In the genomic region with DNA sequence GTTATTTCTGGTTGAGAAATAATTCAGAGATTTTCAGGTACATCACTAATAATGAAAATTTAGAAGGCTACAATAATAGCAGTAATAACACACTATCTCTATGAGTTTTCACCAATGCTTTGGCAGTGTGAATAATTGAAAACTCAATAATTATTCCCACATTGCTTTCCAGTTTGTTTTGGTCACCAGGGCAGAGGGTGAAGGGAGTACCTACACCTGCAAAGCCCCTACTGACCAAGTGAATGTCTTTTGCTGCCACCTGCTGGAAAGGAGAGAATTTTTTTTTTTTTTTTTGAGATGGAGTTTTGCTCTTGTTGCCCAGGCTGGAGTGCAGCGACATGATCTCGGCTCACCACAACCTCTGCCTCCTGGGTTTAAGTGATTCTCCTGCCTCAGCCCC, we compare ENCODE assay signal across 10 cellular contexts. TPM values are rescaled to one million over a fixed set of nuclear protein-coding genes. Genes with fewer than 3 reads are reported as not detected.
DNase-seq lines count a peak whose midpoint lies in the region; ATAC-seq and TF ChIP-seq lines count a peak whose summit lies in the region.
"Had no signal": no experiment of that assay in that cellular context is flagged by ENCODE, and none has a peak within 500 bp of the region (broad histone marks: within the 10 kb centered on the region; RNA-seq: fewer than 3 reads in every experiment).

No MANE protein-coding gene starts in this region.

- DNase-seq in H7 (peak; percentile 50), OCI-M1 (lab: John Stamatoyannopoulos, UW) (peak; percentile 9), fibroblast of villous mesenchyme (ENCODE audit: low read depth) (no peak), NCI-H446 (lab: John Stamatoyannopoulos, UW) (no peak)
- no peak for DNase-seq in stimulated activated naive CD4-positive, alpha-beta T cell treated with Interleukin-2 at 50 U/mL for 16 hours (lab: John Stamatoyannopoulos, UW)
- DNase-seq in activated naive CD4-positive, alpha-beta T cell treated with anti-CD3 and anti-CD28 coated beads, Interleukin-2, amount 10 ng/mL, durations not matched to agents 7 days and 5 days, result no peak
- DNase-seq: stimulated activated CD4-positive, alpha-beta T cell treated with anti-CD3 and anti-CD28 coated beads, Interleukin-4, amount 100 ng/mL, for 24 hours had no signal

- no peak for ATAC-seq in HG03442 (IDR thresholded peaks at IDR 0.05; ENCODE audit: unreplicated experiment)

- H3K4me1 Mint-ChIP-seq in activated naive CD4-positive, alpha-beta T cell treated with anti-CD3 and anti-CD28 coated beads, Interleukin-2, amount 10 ng/mL, durations not matched to agents 7 days and 5 days, result peaks cover 7% of the 10 kb centered on the region

- no peak overlapping the region for H3K27ac ChIP-seq in BLaER1

- H3K36me3 ChIP-seq in BLaER1, result 0 out of 2 replicates have a peak, but pooled peaks cover 5% of the 10 kb centered on the region
- no peaks in the 10 kb centered on the region for H3K36me3 ChIP-seq in H7 (replicated peaks; ENCODE audit: control insufficient read depth, insufficient read depth, low read length)

- H3K4me3 Mint-ChIP-seq in activated naive CD4-positive, alpha-beta T cell treated with anti-CD3 and anti-CD28 coated beads, Interleukin-2, amount 10 ng/mL, durations not matched to agents 7 days and 5 days, result no peak overlapping the region

- peaks cover 45% of the 10 kb centered on the region for H3K4me1 ChIP-seq in BLaER1

- no peaks in the 10 kb centered on the region for H3K9me3 ChIP-seq in BLaER1

- H3K4me3 ChIP-seq in BLaER1 (no peak overlapping the region), H7 (ENCODE audit: insufficient read depth, low read depth, low read length) (no peak overlapping the region), fibroblast of villous mesenchyme (ENCODE audit: low read depth, low read length) (no peak overlapping the region)

- CTCF ChIA-PET in activated naive CD4-positive, alpha-beta T cell treated with anti-CD3 and anti-CD28 coated beads, Interleukin-2, amount 10 ng/mL, durations not matched to agents 7 days and 5 days (lab: Charles Lee), result interaction anchor here (1.0 to 3.4 kb wide), 7 partner anchors 10 to 546 kb away, joined by 3 to 18 read pairs (median 4); no protein-coding TSS in a partner anchor

- TF ChIP-seq CTCF in fibroblast of villous mesenchyme (IDR thresholded peaks at IDR 0.05; ENCODE audit: insufficient read depth, low read depth, low read length), result peak; percentile 27

- H3K27me3 Mint-ChIP-seq in activated naive CD4-positive, alpha-beta T cell treated with anti-CD3 and anti-CD28 coated beads, Interleukin-2, amount 10 ng/mL, durations not matched to agents 7 days and 5 days, result peaks cover 54% of the 10 kb centered on the region

- no peak overlapping the region for H3K27ac Mint-ChIP-seq in activated naive CD4-positive, alpha-beta T cell treated with anti-CD3 and anti-CD28 coated beads, Interleukin-2, amount 10 ng/mL, durations not matched to agents 7 days and 5 days

- H3K36me3 Mint-ChIP-seq in activated naive CD4-positive, alpha-beta T cell treated with anti-CD3 and anti-CD28 coated beads, Interleukin-2, amount 10 ng/mL, durations not matched to agents 7 days and 5 days, result no peaks in the 10 kb centered on the region

- H3K9me3 Mint-ChIP-seq in activated naive CD4-positive, alpha-beta T cell treated with anti-CD3 and anti-CD28 coated beads, Interleukin-2, amount 10 ng/mL, durations not matched to agents 7 days and 5 days, result no peaks in the 10 kb centered on the region

- H3K9ac ChIP-seq in BLaER1, result no peak overlapping the region

- peaks cover 43% of the 10 kb centered on the region for H3K27me3 ChIP-seq in BLaER1
- peaks cover 47% of the 10 kb centered on the region for H3K27me3 ChIP-seq in H7 (ENCODE audit: control insufficient read depth, insufficient read depth, low read length)

- H3K4me2 ChIP-seq in BLaER1, result peak overlapping the region; percentile 98; the same call in 1 of the 2 replicates

- H4K20me1 ChIP-seq in BLaER1, result peaks cover 14% of the 10 kb centered on the region; the same call in 1 of the 2 replicates

RNA-seq across cellular contexts. Expression of a gene that starts 3.2 kb away (rescaled TPM):
- 2.6 and 5.1 TPM in 2 replicates for total RNA-seq in H7 (2014; rRNA removed; shearing (Covaris generic))
- not detected in 2 replicates for total RNA-seq in fibroblast of villous mesenchyme
- total RNA-seq: T-helper 1 cell treated with Interleukin-12 subunit alpha and Interleukin-12 subunit beta and Interleukin-4 antibody, amounts not matched to agents 30 ng/mL and 1 ng/mL, for 36 hours had no signal

Comparison
In these comparisons a context has a peak if more than half of its experiments do, and no peak if none do; other contexts are left out.
1. DNase-seq: peak in H7 (single experiment) and OCI-M1 (single experiment); none in fibroblast of villous mesenchyme (single experiment), stimulated activated naive CD4-positive, alpha-beta T cell treated with Interleukin-2 at 50 U/mL for 16 hours (single experiment), activated naive CD4-positive, alpha-beta T cell treated with anti-CD3 and anti-CD28 coated beads, Interleukin-2, amount 10 ng/mL, durations not matched to agents 7 days and 5 days (single experiment) and NCI-H446 (0 of 2).